In genomic region chr12:52871291-52871961, GRCh38 we compare ENCODE assay signal across 11 cellular contexts. TPM values are rescaled to one million over a fixed set of nuclear protein-coding genes. Genes with fewer than 3 reads are reported as not detected.
DNase-seq lines count a peak whose midpoint lies in the region; ATAC-seq, FAIRE-seq and TF ChIP-seq lines count a peak whose summit lies in the region.
"Had no signal": no experiment of that assay in that cellular context is flagged by ENCODE, and none has a peak within 500 bp of the region (broad histone marks: within the 10 kb centered on the region; RNA-seq: fewer than 3 reads in every experiment).

No MANE protein-coding gene starts in this region.

- no peak for FAIRE-seq in astrocyte (lab: Jason Lieb, UNC)

- H3K4me3 ChIP-seq in HEK293 (ENCODE audit: low read depth, low read length) (no peak overlapping the region), astrocyte (ENCODE audit: insufficient read depth, low read depth, low read length) (no peak overlapping the region), tibial artery (no peak overlapping the region)
- H3K4me3 ChIP-seq: psoas muscle had no signal

- no peak for ATAC-seq in HG03521 (IDR thresholded peaks at IDR 0.05; ENCODE audit: unreplicated experiment)
- no peak for ATAC-seq in activated CD8-positive, alpha-beta T cell treated with anti-CD3 and anti-CD28 coated beads, Interleukin-2, amount 10 ng/mL, durations not matched to agents 7 days and 5 days
- ATAC-seq in GM19455 (IDR thresholded peaks at IDR 0.05; ENCODE audit: unreplicated experiment): no peak

- H3K9me3 ChIP-seq in HEK293 (ENCODE audit: control insufficient read depth, insufficient read depth, low read depth, low read length): no peaks in the 10 kb centered on the region
- H3K9me3 ChIP-seq in astrocyte (ENCODE audit: insufficient read depth, low read depth, low read length): no peaks in the 10 kb centered on the region
- H3K9me3 ChIP-seq in tibial artery: no peaks in the 10 kb centered on the region
- H3K9me3 ChIP-seq: psoas muscle had no signal

- peaks cover 13% of the 10 kb centered on the region; the same call in 1 of the 2 replicates for H3K4me1 ChIP-seq in HEK293 (ENCODE audit: control insufficient read depth, insufficient read depth, low read length)
- H3K4me1 ChIP-seq in astrocyte (ENCODE audit: insufficient read depth, low read length): peaks cover 42% of the 10 kb centered on the region
- H3K4me1 ChIP-seq in tibial artery: peaks cover 0 to 41% (median 25%) of the 10 kb centered on the region in 4 donors
- H3K4me1 ChIP-seq: psoas muscle had no signal

- H3K9me3 Mint-ChIP-seq in astrocyte (ENCODE audit: unreplicated experiment): no peaks in the 10 kb centered on the region
- no peaks in the 10 kb centered on the region for H3K9me3 Mint-ChIP-seq in activated CD8-positive, alpha-beta T cell treated with anti-CD3 and anti-CD28 coated beads, Interleukin-2, amount 10 ng/mL, durations not matched to agents 7 days and 5 days (ENCODE audit: insufficient read depth)

- peaks cover 38% of the 10 kb centered on the region for H3K4me1 Mint-ChIP-seq in astrocyte (ENCODE audit: low read depth, unreplicated experiment)
- peaks cover 36% of the 10 kb centered on the region for H3K4me1 Mint-ChIP-seq in activated CD8-positive, alpha-beta T cell treated with anti-CD3 and anti-CD28 coated beads, Interleukin-2, amount 10 ng/mL, durations not matched to agents 7 days and 5 days (ENCODE audit: low read depth)

- H3K27me3 ChIP-seq in astrocyte (ENCODE audit: insufficient read depth, low read length): no peaks in the 10 kb centered on the region
- no peaks in the 10 kb centered on the region for H3K27me3 ChIP-seq in tibial artery

- H2AFZ ChIP-seq in astrocyte (ENCODE audit: low read depth, low read length): peak overlapping the region; percentile 43

- H3K27ac Mint-ChIP-seq in astrocyte (ENCODE audit: unreplicated experiment): peak overlapping the region; percentile 72
- no peak overlapping the region for H3K27ac Mint-ChIP-seq in activated CD8-positive, alpha-beta T cell treated with anti-CD3 and anti-CD28 coated beads, Interleukin-2, amount 10 ng/mL, durations not matched to agents 7 days and 5 days

- peak; percentile 71 for DNase-seq in astrocyte (ENCODE audit: low read depth)
- DNase-seq in iris pigment epithelial cell (ENCODE audit: low read depth): peak; percentile 63
- peak in 1 of 2 donors; percentile 55 for DNase-seq in tibial artery
- DNase-seq in activated CD8-positive, alpha-beta T cell treated with anti-CD3 and anti-CD28 coated beads, Interleukin-2, amount 10 ng/mL, durations not matched to agents 7 days and 5 days: no peak
- no peak for DNase-seq in stimulated activated CD4-positive, alpha-beta T cell treated with anti-CD3 and anti-CD28 coated beads, Interleukin-1b, Interleukin-23, amount 100 ng/mL, for 48 hours
- DNase-seq: psoas muscle had no signal

- H3K36me3 ChIP-seq in HEK293 (ENCODE audit: control insufficient read depth in 2 of 2, insufficient read depth in 1 of 2, low read length in 2 of 2): no peaks in the 10 kb centered on the region
- H3K36me3 ChIP-seq in astrocyte (ENCODE audit: insufficient read depth, low read length): no peaks in the 10 kb centered on the region
- H3K36me3 ChIP-seq in tibial artery: no peaks in the 10 kb centered on the region

- H3K27ac ChIP-seq in HEK293 (ENCODE audit: extremely low read depth, low read depth, low read length) (no peak overlapping the region), astrocyte (ENCODE audit: low read depth, low read length) (peak overlapping the region; percentile 62), tibial artery (peak overlapping the region; percentile 38 to 83)
- H3K27ac ChIP-seq: HL-60, psoas muscle had no signal

- H3K27me3 Mint-ChIP-seq in astrocyte (ENCODE audit: low read depth, unreplicated experiment): peaks cover 4% of the 10 kb centered on the region
- H3K27me3 Mint-ChIP-seq in activated CD8-positive, alpha-beta T cell treated with anti-CD3 and anti-CD28 coated beads, Interleukin-2, amount 10 ng/mL, durations not matched to agents 7 days and 5 days (ENCODE audit: low read depth): peaks cover 9% of the 10 kb centered on the region

- intact Hi-C loops in tibial artery (cut with DNase I; ENCODE audit: low total_unique reads): no loop called here

- H4K20me1 ChIP-seq in astrocyte (ENCODE audit: insufficient read depth, low read length): no peaks in the 10 kb centered on the region

- POLR2A ChIA-PET in HEK293 (lab: Yijun Ruan, JAX): no interaction called here
- POLR2A ChIA-PET in activated CD8-positive, alpha-beta T cell treated with anti-CD3 and anti-CD28 coated beads, Interleukin-2, amount 10 ng/mL, durations not matched to agents 7 days and 5 days (lab: Charles Lee): no interaction called here

- H3K4me3 Mint-ChIP-seq in astrocyte (ENCODE audit: unreplicated experiment): no peak overlapping the region
- no peak overlapping the region for H3K4me3 Mint-ChIP-seq in activated CD8-positive, alpha-beta T cell treated with anti-CD3 and anti-CD28 coated beads, Interleukin-2, amount 10 ng/mL, durations not matched to agents 7 days and 5 days

- TF ChIP-seq CTCF in HEK293 (tag by site-specific recombination; IDR thresholded peaks at IDR 0.05) (no peak), astrocyte (IDR thresholded peaks at IDR 0.05; ENCODE audit: insufficient read depth, low read depth, low read length) (no peak), tibial artery (IDR thresholded peaks at IDR 0.05) (no peak)

- no peaks in the 10 kb centered on the region for H3K79me2 ChIP-seq in astrocyte (ENCODE audit: insufficient read depth, low read length)

- no peaks in the 10 kb centered on the region for H3K36me3 Mint-ChIP-seq in astrocyte (ENCODE audit: low read depth, unreplicated experiment)
- no peaks in the 10 kb centered on the region for H3K36me3 Mint-ChIP-seq in activated CD8-positive, alpha-beta T cell treated with anti-CD3 and anti-CD28 coated beads, Interleukin-2, amount 10 ng/mL, durations not matched to agents 7 days and 5 days (ENCODE audit: low read depth)

- H3K9ac ChIP-seq in astrocyte (ENCODE audit: low read length): peak overlapping the region; percentile 91

- peak overlapping the region; percentile 57 for H3K4me2 ChIP-seq in astrocyte (ENCODE audit: low read length)

- CTCF ChIA-PET in HEK293 (lab: Yijun Ruan, JAX): interaction anchor here (0.6 to 2.9 kb wide), 21 partner anchors 8 to 725 kb away, joined by 3 to 32 read pairs (median 4); partner anchors contain the start of gene KRT84
- CTCF ChIA-PET in activated CD8-positive, alpha-beta T cell treated with anti-CD3 and anti-CD28 coated beads, Interleukin-2, amount 10 ng/mL, durations not matched to agents 7 days and 5 days (lab: Charles Lee): interaction anchor here (0.7 to 21.6 kb wide), 22 partner anchors 9 to 714 kb away, joined by 3 to 736 read pairs (median 4); partner anchors contain the start of genes EIF4B, KRT1 and KRT74

TF ChIP-seq in HEK293, 187 proteins besides CTCF, POLR2A, EP300 and RAD21 (continues in another document):
- TF ChIP-seq ZNF324 (tag by site-specific recombination; IDR thresholded peaks at IDR 0.05) (peak; percentile 61; the same call in 1 of the 2 replicates), ZNF670 (tag by site-specific recombination; IDR thresholded peaks at IDR 0.05; ENCODE audit: low read depth) (no peak), ZNF660 (tag by site-specific recombination; IDR thresholded peaks at IDR 0.05) (peak; percentile 88), ZNF701 (tag by site-specific recombination; IDR thresholded peaks at IDR 0.05) (no peak), PRDM1 (tag by site-specific recombination; IDR thresholded peaks at IDR 0.05) (no peak), ZNF837 (tag by site-specific recombination; IDR thresholded peaks at IDR 0.05) (no peak), KLF9 (tag by site-specific recombination; IDR thresholded peaks at IDR 0.05; ENCODE audit: low read depth) (no peak), KLF17 (tag by site-specific recombination; IDR thresholded peaks at IDR 0.05) (peak; percentile 94), ZNF416 (tag by site-specific recombination; IDR thresholded peaks at IDR 0.05) (no peak), ZNF239 (tag by site-specific recombination; IDR thresholded peaks at IDR 0.05) (no peak)
- TF ChIP-seq, protein P1, sequence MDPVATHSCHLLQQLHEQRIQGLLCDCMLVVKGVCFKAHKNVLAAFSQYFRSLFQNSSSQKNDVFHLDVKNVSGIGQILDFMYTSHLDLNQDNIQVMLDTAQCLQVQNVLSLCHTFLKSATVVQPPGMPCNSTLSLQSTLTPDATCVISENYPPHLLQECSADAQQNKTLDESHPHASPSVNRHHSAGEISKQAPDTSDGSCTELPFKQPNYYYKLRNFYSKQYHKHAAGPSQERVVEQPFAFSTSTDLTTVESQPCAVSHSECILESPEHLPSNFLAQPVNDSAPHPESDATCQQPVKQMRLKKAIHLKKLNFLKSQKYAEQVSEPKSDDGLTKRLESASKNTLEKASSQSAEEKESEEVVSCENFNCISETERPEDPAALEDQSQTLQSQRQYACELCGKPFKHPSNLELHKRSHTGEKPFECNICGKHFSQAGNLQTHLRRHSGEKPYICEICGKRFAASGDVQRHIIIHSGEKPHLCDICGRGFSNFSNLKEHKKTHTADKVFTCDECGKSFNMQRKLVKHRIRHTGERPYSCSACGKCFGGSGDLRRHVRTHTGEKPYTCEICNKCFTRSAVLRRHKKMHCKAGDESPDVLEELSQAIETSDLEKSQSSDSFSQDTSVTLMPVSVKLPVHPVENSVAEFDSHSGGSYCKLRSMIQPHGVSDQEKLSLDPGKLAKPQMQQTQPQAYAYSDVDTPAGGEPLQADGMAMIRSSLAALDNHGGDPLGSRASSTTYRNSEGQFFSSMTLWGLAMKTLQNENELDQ (tag by site-specific recombination; IDR thresholded peaks at IDR 0.05; ENCODE audit: low read depth): no peak

RNA-seq across cellular contexts. Expression of gene KRT78, which starts 22.6 kb away (rescaled TPM):
- total RNA-seq in astrocyte: not detected in 2 replicates
- total RNA-seq in activated CD8-positive, alpha-beta T cell treated with anti-CD3 and anti-CD28 coated beads, Interleukin-2, amount 10 ng/mL, durations not matched to agents 7 days and 5 days: not detected
- total RNA-seq: psoas muscle; T-helper 1 cell treated with Interleukin-12 subunit alpha and Interleukin-12 subunit beta and Interleukin-4 antibody, amounts not matched to agents 30 ng/mL and 1 ng/mL, for 36 hours had no signal

RNA-seq across cellular contexts. Expression of gene KRT8, which starts 33.5 kb away (rescaled TPM):
- 2,321 and 2,570 TPM in 2 replicates for total RNA-seq in astrocyte
- not detected for total RNA-seq in activated CD8-positive, alpha-beta T cell treated with anti-CD3 and anti-CD28 coated beads, Interleukin-2, amount 10 ng/mL, durations not matched to agents 7 days and 5 days
- total RNA-seq: T-helper 1 cell treated with Interleukin-12 subunit alpha and Interleukin-12 subunit beta and Interleukin-4 antibody, amounts not matched to agents 30 ng/mL and 1 ng/mL, for 36 hours had no signal

RNA-seq across cellular contexts. Expression of gene KRT79, which starts 37.3 kb away (rescaled TPM):
- total RNA-seq in astrocyte: 0.50 and 0.82 TPM in 2 replicates
- total RNA-seq in activated CD8-positive, alpha-beta T cell treated with anti-CD3 and anti-CD28 coated beads, Interleukin-2, amount 10 ng/mL, durations not matched to agents 7 days and 5 days: not detected
- total RNA-seq: psoas muscle; T-helper 1 cell treated with Interleukin-12 subunit alpha and Interleukin-12 subunit beta and Interleukin-4 antibody, amounts not matched to agents 30 ng/mL and 1 ng/mL, for 36 hours had no signal

RNA-seq across cellular contexts. Expression of gene KRT4, which starts 57.5 kb away (rescaled TPM):
- not detected in 2 replicates for total RNA-seq in astrocyte
- total RNA-seq in activated CD8-positive, alpha-beta T cell treated with anti-CD3 and anti-CD28 coated beads, Interleukin-2, amount 10 ng/mL, durations not matched to agents 7 days and 5 days: not detected
- total RNA-seq: T-helper 1 cell treated with Interleukin-12 subunit alpha and Interleukin-12 subunit beta and Interleukin-4 antibody, amounts not matched to agents 30 ng/mL and 1 ng/mL, for 36 hours had no signal

Comparison
In these comparisons a context has a peak if more than half of its experiments do, and no peak if none do; other contexts are left out.
1. DNase-seq: peak in astrocyte (single experiment) and iris pigment epithelial cell (single experiment); none in activated CD8-positive, alpha-beta T cell treated with anti-CD3 and anti-CD28 coated beads, Interleukin-2, amount 10 ng/mL, durations not matched to agents 7 days and 5 days (single experiment) and stimulated activated CD4-positive, alpha-beta T cell treated with anti-CD3 and anti-CD28 coated beads, Interleukin-1b, Interleukin-23, amount 100 ng/mL, for 48 hours (single experiment).
2. RNA of gene KRT8, which starts 33.5 kb away (total RNA-seq): 2,321 to 2,570 TPM in astrocyte; not detected in activated CD8-positive, alpha-beta T cell treated with anti-CD3 and anti-CD28 coated beads, Interleukin-2, amount 10 ng/mL, durations not matched to agents 7 days and 5 days; every median in the first group is over 1,000 times any median in the second.